8 cellular contexts compared by ENCODE assay signal in the genomic region with DNA sequence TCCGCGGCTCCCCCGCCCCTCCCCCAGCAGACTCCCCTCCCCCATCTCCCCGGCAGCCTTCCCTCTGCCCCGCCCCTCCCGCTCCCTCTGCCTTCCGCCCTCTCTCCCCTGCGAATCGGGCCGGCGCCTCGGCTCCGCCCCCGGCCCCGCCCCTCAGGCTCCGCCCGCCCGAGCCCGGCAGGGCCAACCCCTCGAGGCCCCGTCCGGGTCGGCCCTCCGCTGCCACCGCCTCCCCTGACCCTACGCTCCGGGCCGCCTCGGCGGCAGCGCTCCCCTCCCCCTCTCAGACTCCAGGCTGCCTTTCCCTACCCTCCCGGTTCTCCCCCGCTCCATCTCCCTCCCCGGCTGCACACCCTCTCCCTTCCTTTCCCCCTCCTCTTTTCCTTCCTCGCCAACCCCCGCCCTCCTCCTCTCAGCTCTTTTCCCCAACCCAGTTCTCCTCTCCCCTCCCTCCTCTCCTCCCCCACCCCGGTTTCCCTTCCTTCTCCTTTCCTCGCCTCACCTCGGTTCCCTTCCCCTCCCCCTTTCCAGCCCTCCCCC. TPM values are rescaled to one million over a fixed set of nuclear protein-coding genes. Genes with fewer than 3 reads are reported as not detected.
DNase-seq lines count a peak whose midpoint lies in the region; ATAC-seq and TF ChIP-seq lines count a peak whose summit lies in the region.

No MANE protein-coding gene starts in this region.

- H3K27ac Mint-ChIP-seq in HFFc6 (no peak overlapping the region), progenitor cell of endocrine pancreas (peak overlapping the region; percentile 76)
- H3K27ac Mint-ChIP-seq in activated naive CD8-positive, alpha-beta T cell treated with anti-CD3 and anti-CD28 coated beads, Interleukin-2, amount 50 U/mL, for 24 hours, result no peak overlapping the region

- H3K27me3 Mint-ChIP-seq in HFFc6 (ENCODE audit: insufficient read depth) (peaks cover 27% of the 10 kb centered on the region), progenitor cell of endocrine pancreas (peaks cover 50% of the 10 kb centered on the region)
- peaks cover 5% of the 10 kb centered on the region for H3K27me3 Mint-ChIP-seq in activated naive CD8-positive, alpha-beta T cell treated with anti-CD3 and anti-CD28 coated beads, Interleukin-2, amount 50 U/mL, for 24 hours

- H3K4me1 ChIP-seq in left ventricle myocardium inferior, result peaks cover 44% of the 10 kb centered on the region
- peaks cover 13% of the 10 kb centered on the region for H3K4me1 ChIP-seq in upper lobe of right lung

- H3K9me3 Mint-ChIP-seq in HFFc6 (no peaks in the 10 kb centered on the region), progenitor cell of endocrine pancreas (ENCODE audit: low read depth) (no peaks in the 10 kb centered on the region)
- H3K9me3 Mint-ChIP-seq in activated naive CD8-positive, alpha-beta T cell treated with anti-CD3 and anti-CD28 coated beads, Interleukin-2, amount 50 U/mL, for 24 hours, result no peaks in the 10 kb centered on the region

- H3K27me3 ChIP-seq in left ventricle myocardium inferior (ENCODE audit: low read depth) (peaks cover 10% of the 10 kb centered on the region), upper lobe of right lung (no peaks in the 10 kb centered on the region)

- TF ChIP-seq CTCF in GM10248 (IDR thresholded peaks at IDR 0.05; ENCODE audit: control extremely low read depth, extremely low read depth, low read depth, missing control alignments), result no peak
- TF ChIP-seq CTCF in HFFc6 (IDR thresholded peaks at IDR 0.05), result no peak
- no peak for TF ChIP-seq CTCF in left ventricle myocardium inferior (IDR thresholded peaks at IDR 0.05; ENCODE audit: borderline replicate concordance)
- TF ChIP-seq CTCF in progenitor cell of endocrine pancreas (IDR thresholded peaks at IDR 0.05; ENCODE audit: unreplicated experiment), result no peak
- no peak for TF ChIP-seq CTCF in upper lobe of right lung (IDR thresholded peaks at IDR 0.05)

- CTCF ChIA-PET in GM10248 (lab: Yijun Ruan, JAX), result interaction anchor here (2.1 kb wide), 1 partner anchor 30 kb away, joined by 6 read pairs; no protein-coding TSS in a partner anchor

- H3K36me3 ChIP-seq in left ventricle myocardium inferior, result no peaks in the 10 kb centered on the region
- H3K36me3 ChIP-seq in upper lobe of right lung, result peaks cover 30% of the 10 kb centered on the region

- H3K4me1 Mint-ChIP-seq in HFFc6 (ENCODE audit: low read depth) (peaks cover 5% of the 10 kb centered on the region; the same call in 1 of the 2 replicates), progenitor cell of endocrine pancreas (ENCODE audit: low read depth) (peaks cover 2% of the 10 kb centered on the region)
- peaks cover 3% of the 10 kb centered on the region for H3K4me1 Mint-ChIP-seq in activated naive CD8-positive, alpha-beta T cell treated with anti-CD3 and anti-CD28 coated beads, Interleukin-2, amount 50 U/mL, for 24 hours

- H3K36me3 Mint-ChIP-seq in HFFc6 (ENCODE audit: low read depth), result no peaks in the 10 kb centered on the region
- no peaks in the 10 kb centered on the region for H3K36me3 Mint-ChIP-seq in activated naive CD8-positive, alpha-beta T cell treated with anti-CD3 and anti-CD28 coated beads, Interleukin-2, amount 50 U/mL, for 24 hours (ENCODE audit: low read depth)
- H3K36me3 Mint-ChIP-seq in progenitor cell of endocrine pancreas (ENCODE audit: insufficient read depth), result peaks cover 18% of the 10 kb centered on the region

- POLR2A ChIA-PET in GM10248 (lab: Yijun Ruan, JAX), result interaction anchor here (0.6 kb wide), 1 partner anchor 1448 kb away, joined by 3 read pairs; no protein-coding TSS in a partner anchor

- H3K4me3 ChIP-seq in left ventricle myocardium inferior (peak overlapping the region; percentile 81), upper lobe of right lung (peak overlapping the region; percentile 64)

- intact Hi-C loops in left ventricle myocardium inferior (cut with micrococcal nuclease), result no loop called here
- intact Hi-C loops in upper lobe of right lung (cut with DNase I), result loop anchor here (5.0 kb wide), 1 partner anchor 1011 kb away; no protein-coding TSS in a partner anchor

- peak; percentile 93 for ATAC-seq in activated naive CD8-positive, alpha-beta T cell treated with anti-CD3 and anti-CD28 coated beads, Interleukin-2, amount 50 U/mL, for 24 hours
- peak; percentile 94 for ATAC-seq in upper lobe of right lung

- H3K9me3 ChIP-seq in left ventricle myocardium inferior (replicated peaks) (no peaks in the 10 kb centered on the region), upper lobe of right lung (no peaks in the 10 kb centered on the region)

- H3K4me3 Mint-ChIP-seq in HFFc6, result peak overlapping the region; percentile 62
- peak overlapping the region; percentile 63 for H3K4me3 Mint-ChIP-seq in activated naive CD8-positive, alpha-beta T cell treated with anti-CD3 and anti-CD28 coated beads, Interleukin-2, amount 50 U/mL, for 24 hours
- peak overlapping the region; percentile 74 for H3K4me3 Mint-ChIP-seq in progenitor cell of endocrine pancreas (ENCODE audit: low read depth)

- H3K27ac ChIP-seq in left ventricle myocardium inferior (replicated peaks), result peak overlapping the region; percentile 84
- peak overlapping the region; percentile 60 for H3K27ac ChIP-seq in upper lobe of right lung

- DNase-seq in GM10248 (ENCODE audit: extremely low spot score) (peak; percentile 96), HFFc6 (peak; percentile 60), NAMALWA (ENCODE audit: low spot score) (peak; percentile 92), SW 1271 (lab: John Stamatoyannopoulos, UW) (peak; percentile 62 to 85), left ventricle myocardium inferior (peak; percentile 92), progenitor cell of endocrine pancreas (ENCODE audit: low spot score, unreplicated experiment) (peak; percentile 90), upper lobe of right lung (peak; percentile 96)
- peak; percentile 87 for DNase-seq in activated naive CD8-positive, alpha-beta T cell treated with anti-CD3 and anti-CD28 coated beads, Interleukin-2, amount 50 U/mL, for 24 hours

RNA-seq across cellular contexts. Expression of a gene that starts 1.6 kb away (rescaled TPM):
- 1 to 10 TPM in 3 of 6 experiments, under 1 TPM in 3; 0.68 to 1.7 (median 1.0) TPM for total RNA-seq in HFFc6 (2021; fragmentation: NEBNext Ultra II Directional; extraction: Animal tissue kit (Norgen Biotek cat#: 25700))
- total RNA-seq in left ventricle myocardium inferior (5.2 TPM), progenitor cell of endocrine pancreas (14.8 and 16.1 TPM in 2 replicates), upper lobe of right lung (35.3 TPM)

Comparison
In these comparisons a context has a peak if more than half of its experiments do, and no peak if none do; other contexts are left out.
1. Peak in every context shown above with its lines: DNase-seq, ATAC-seq, H3K4me3 ChIP-seq and H3K27ac ChIP-seq.